ENCODE assay signal across 28 cellular contexts in the genomic region with DNA sequence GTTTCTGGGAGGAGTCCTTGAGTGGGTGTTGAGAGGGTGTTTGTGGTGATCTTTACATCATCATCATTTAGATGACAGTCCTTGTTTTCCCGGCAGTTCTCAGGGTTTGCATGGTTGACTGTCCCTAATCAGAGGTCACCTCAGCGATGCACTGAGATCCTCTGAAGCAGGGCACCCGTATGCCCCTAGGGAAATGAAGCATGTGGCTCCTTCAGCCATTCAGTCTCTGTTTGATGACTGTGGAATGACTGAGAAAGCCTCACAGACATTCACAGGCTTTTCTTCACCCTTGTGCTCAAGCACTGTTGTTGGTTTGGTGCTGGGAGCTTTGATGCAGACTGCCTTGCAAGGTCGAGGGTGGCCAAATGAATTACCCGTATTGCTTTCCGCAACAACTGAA.
DNase-seq lines count a peak whose midpoint lies in the region; ATAC-seq and TF ChIP-seq lines count a peak whose summit lies in the region.
"Had no signal": no experiment of that assay in that cellular context is flagged by ENCODE, and none has a peak within 500 bp of the region (broad histone marks: within the 10 kb centered on the region; RNA-seq: fewer than 3 reads in every experiment).

No MANE protein-coding gene starts in this region.

- DNase-seq in GM23338 (ENCODE audit: low spot score) (no peak), epithelial cell of proximal tubule (ENCODE audit: low read depth) (peak; percentile 60), renal cortical epithelial cell (ENCODE audit: low read depth) (peak; percentile 45), posterior cingulate gyrus (no peak)
- DNase-seq in stimulated activated CD4-positive, alpha-beta T cell treated with anti-CD3 and anti-CD28 coated beads, Interleukin-12 subunit alpha, Interleukin-12 subunit beta, amount 100 ng/mL, for 4 hours = no peak
- DNase-seq in activated naive CD8-positive, alpha-beta T cell treated with anti-CD3 and anti-CD28 coated beads, Interleukin-2, amount 50 U/mL, for 24 hours = no peak
- DNase-seq: activated CD8-positive, alpha-beta T cell treated with anti-CD3 and anti-CD28 coated beads, Interleukin-2, amount 10 ng/mL, durations not matched to agents 7 days and 5 days; activated naive CD4-positive, alpha-beta T cell treated with anti-CD3 and anti-CD28 coated beads, Interleukin-2, amount 10 ng/mL, durations not matched to agents 7 days and 5 days; body of pancreas; CD4-positive, alpha-beta T cell; DMS79 treated with DMSO at 0.1 percent for 48 hours; GM23248; immature natural killer cell; KBM-7; midbrain; naive thymus-derived CD4-positive, alpha-beta T cell; NCI-H1105; NCI-H187; NCI-H526 treated with DMSO at 0.1 percent for 48 hours; PC-9; right cardiac atrium; SHP77 treated with DMSO at 0.1 percent for 48 hours; stimulated activated CD4-positive, alpha-beta T cell treated with anti-CD3 and anti-CD28 coated beads, Interleukin-4, amount 100 ng/mL, for 1 hour; stomach had no signal

- H3K4me1 Mint-ChIP-seq in GM23338 = peaks cover 12% of the 10 kb centered on the region
- H3K4me1 Mint-ChIP-seq in activated naive CD8-positive, alpha-beta T cell treated with anti-CD3 and anti-CD28 coated beads, Interleukin-2, amount 50 U/mL, for 24 hours = no peaks in the 10 kb centered on the region
- H3K4me1 Mint-ChIP-seq: activated naive CD4-positive, alpha-beta T cell treated with anti-CD3 and anti-CD28 coated beads, Interleukin-2, amount 10 ng/mL, durations not matched to agents 7 days and 5 days; immature natural killer cell; naive thymus-derived CD4-positive, alpha-beta T cell had no signal

- H3K4me2 ChIP-seq in GM23338 = no peak overlapping the region
- H3K4me2 ChIP-seq: PC-9 had no signal

- intact Hi-C loops in posterior cingulate gyrus (cut with DNase I) = no loop called here

- no peaks in the 10 kb centered on the region for H3K79me2 ChIP-seq in GM23338 (replicated peaks; ENCODE audit: insufficient read depth)

- H3K27ac Mint-ChIP-seq in GM23338 = no peak overlapping the region
- no peak overlapping the region for H3K27ac Mint-ChIP-seq in activated naive CD8-positive, alpha-beta T cell treated with anti-CD3 and anti-CD28 coated beads, Interleukin-2, amount 50 U/mL, for 24 hours
- H3K27ac Mint-ChIP-seq: activated CD8-positive, alpha-beta T cell treated with anti-CD3 and anti-CD28 coated beads, Interleukin-2, amount 10 ng/mL, durations not matched to agents 7 days and 5 days; activated naive CD4-positive, alpha-beta T cell treated with anti-CD3 and anti-CD28 coated beads, Interleukin-2, amount 10 ng/mL, durations not matched to agents 7 days and 5 days; CD4-positive, alpha-beta T cell; immature natural killer cell; naive thymus-derived CD4-positive, alpha-beta T cell had no signal

- H3K36me3 Mint-ChIP-seq in GM23338 (ENCODE audit: low read depth) = peaks cover 2% of the 10 kb centered on the region; the same call in 1 of the 3 replicates
- no peaks in the 10 kb centered on the region for H3K36me3 Mint-ChIP-seq in activated naive CD8-positive, alpha-beta T cell treated with anti-CD3 and anti-CD28 coated beads, Interleukin-2, amount 50 U/mL, for 24 hours (ENCODE audit: low read depth)
- H3K36me3 Mint-ChIP-seq: activated naive CD4-positive, alpha-beta T cell treated with anti-CD3 and anti-CD28 coated beads, Interleukin-2, amount 10 ng/mL, durations not matched to agents 7 days and 5 days; immature natural killer cell; naive thymus-derived CD4-positive, alpha-beta T cell had no signal

- H3K27ac ChIP-seq in GM23338 (ENCODE audit: low read depth) (no peak overlapping the region), mesodermal cell (ENCODE audit: low read depth, low read length, severe bottlenecking) (peak overlapping the region; percentile 46)
- H3K27ac ChIP-seq: body of pancreas, GM23248, PC-9, stomach, vagina had no signal

- ATAC-seq in GM23338 (no peak), GM19395 (IDR thresholded peaks at IDR 0.05; ENCODE audit: unreplicated experiment) (no peak)
- ATAC-seq in activated naive CD8-positive, alpha-beta T cell treated with anti-CD3 and anti-CD28 coated beads, Interleukin-2, amount 50 U/mL, for 24 hours = no peak
- ATAC-seq: activated CD8-positive, alpha-beta T cell treated with anti-CD3 and anti-CD28 coated beads, Interleukin-2, amount 10 ng/mL, durations not matched to agents 7 days and 5 days; body of pancreas; left lobe of liver; naive thymus-derived CD4-positive, alpha-beta T cell had no signal

- TF ChIP-seq CTCF in GM23338 (conservative IDR thresholded peaks at IDR 0.05; ENCODE audit: low read depth in 2 of 2) (no peak), epithelial cell of proximal tubule (conservative IDR thresholded peaks at IDR 0.05; ENCODE audit: low read depth, low read length) (no peak)

- no peaks in the 10 kb centered on the region for H3K9me3 ChIP-seq in mesodermal cell (ENCODE audit: control insufficient read depth, low read length)
- H3K9me3 ChIP-seq: body of pancreas, stomach, vagina had no signal

- peaks cover 6% of the 10 kb centered on the region; the same call in 2 of the 3 replicates for H3K9me3 Mint-ChIP-seq in GM23338
- no peaks in the 10 kb centered on the region for H3K9me3 Mint-ChIP-seq in activated naive CD8-positive, alpha-beta T cell treated with anti-CD3 and anti-CD28 coated beads, Interleukin-2, amount 50 U/mL, for 24 hours
- H3K9me3 Mint-ChIP-seq: activated naive CD4-positive, alpha-beta T cell treated with anti-CD3 and anti-CD28 coated beads, Interleukin-2, amount 10 ng/mL, durations not matched to agents 7 days and 5 days; CD4-positive, alpha-beta T cell had no signal

- no peaks in the 10 kb centered on the region for H3K27me3 ChIP-seq in GM23338 (ENCODE audit: insufficient read depth)
- H3K27me3 ChIP-seq: body of pancreas, stomach, vagina had no signal

- H4K20me1 ChIP-seq in GM23338 (replicated peaks; ENCODE audit: insufficient read depth) = no peaks in the 10 kb centered on the region

- H3K4me1 ChIP-seq in GM23338 (ENCODE audit: insufficient read depth) = no peaks in the 10 kb centered on the region
- peaks cover 5% of the 10 kb centered on the region for H3K4me1 ChIP-seq in mesodermal cell (ENCODE audit: control insufficient read depth, insufficient read depth, low read length, poor library complexity, severe bottlenecking)
- H3K4me1 ChIP-seq: body of pancreas, stomach, vagina had no signal

- H3K4me3 ChIP-seq in GM23338 (no peak overlapping the region), epithelial cell of proximal tubule (ENCODE audit: low read depth, low read length) (no peak overlapping the region), mesodermal cell (ENCODE audit: extremely low read depth, insufficient read depth, low read length, poor library complexity, severe bottlenecking) (no peak overlapping the region)
- H3K4me3 ChIP-seq: body of pancreas, GM23248, PC-9, stomach, vagina had no signal

- 81 to 92% methylated on average over 5 to 6 of the region's 6 CpGs for WGBS in mesodermal cell (ENCODE audit: insufficient coverage in 2 of 2), 2 experiments

- peaks cover 8% of the 10 kb centered on the region for H3K9me2 ChIP-seq in GM23338 (ENCODE audit: insufficient read depth)

- H3F3A ChIP-seq in GM23338 (replicated peaks; ENCODE audit: low read depth) = no peaks in the 10 kb centered on the region

- H3K4me3 Mint-ChIP-seq in GM23338 = no peak overlapping the region
- no peak overlapping the region for H3K4me3 Mint-ChIP-seq in activated naive CD8-positive, alpha-beta T cell treated with anti-CD3 and anti-CD28 coated beads, Interleukin-2, amount 50 U/mL, for 24 hours
- H3K4me3 Mint-ChIP-seq: activated CD8-positive, alpha-beta T cell treated with anti-CD3 and anti-CD28 coated beads, Interleukin-2, amount 10 ng/mL, durations not matched to agents 7 days and 5 days; activated naive CD4-positive, alpha-beta T cell treated with anti-CD3 and anti-CD28 coated beads, Interleukin-2, amount 10 ng/mL, durations not matched to agents 7 days and 5 days; CD4-positive, alpha-beta T cell; immature natural killer cell; naive thymus-derived CD4-positive, alpha-beta T cell had no signal

- H3K36me3 ChIP-seq in GM23338 (ENCODE audit: insufficient read depth) (no peaks in the 10 kb centered on the region; the same call in 1 of the 2 replicates), mesodermal cell (ENCODE audit: control insufficient read depth, insufficient read depth, low read length) (no peaks in the 10 kb centered on the region)
- H3K36me3 ChIP-seq: stomach, vagina had no signal

- H2AFZ ChIP-seq in GM23338 = peak overlapping the region; percentile 4; the same call in 1 of the 2 replicates
- H2AFZ ChIP-seq: GM23248, PC-9 had no signal

- no peaks in the 10 kb centered on the region for H3K27me3 Mint-ChIP-seq in GM23338 (ENCODE audit: insufficient read depth, low read depth, poor library complexity)
- no peaks in the 10 kb centered on the region for H3K27me3 Mint-ChIP-seq in activated naive CD8-positive, alpha-beta T cell treated with anti-CD3 and anti-CD28 coated beads, Interleukin-2, amount 50 U/mL, for 24 hours
- H3K27me3 Mint-ChIP-seq: activated naive CD4-positive, alpha-beta T cell treated with anti-CD3 and anti-CD28 coated beads, Interleukin-2, amount 10 ng/mL, durations not matched to agents 7 days and 5 days; CD4-positive, alpha-beta T cell had no signal

TF ChIP-seq in GM23338, 12 proteins besides CTCF, POLR2A, EP300 and RAD21:
- TF ChIP-seq EZH2 (IDR thresholded peaks at IDR 0.05; ENCODE audit: low read depth, unreplicated experiment) = no peak
- no peak for TF ChIP-seq ZNF331 (CRISPR knock-in tag; IDR thresholded peaks at IDR 0.05; ENCODE audit: low read depth)
- TF ChIP-seq STAT1 (IDR thresholded peaks at IDR 0.05; ENCODE audit: unreplicated experiment) = no peak
- TF ChIP-seq, protein P1, sequence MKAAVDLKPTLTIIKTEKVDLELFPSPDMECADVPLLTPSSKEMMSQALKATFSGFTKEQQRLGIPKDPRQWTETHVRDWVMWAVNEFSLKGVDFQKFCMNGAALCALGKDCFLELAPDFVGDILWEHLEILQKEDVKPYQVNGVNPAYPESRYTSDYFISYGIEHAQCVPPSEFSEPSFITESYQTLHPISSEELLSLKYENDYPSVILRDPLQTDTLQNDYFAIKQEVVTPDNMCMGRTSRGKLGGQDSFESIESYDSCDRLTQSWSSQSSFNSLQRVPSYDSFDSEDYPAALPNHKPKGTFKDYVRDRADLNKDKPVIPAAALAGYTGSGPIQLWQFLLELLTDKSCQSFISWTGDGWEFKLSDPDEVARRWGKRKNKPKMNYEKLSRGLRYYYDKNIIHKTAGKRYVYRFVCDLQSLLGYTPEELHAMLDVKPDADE (IDR thresholded peaks at IDR 0.05) = no peak
- no peak for TF ChIP-seq ZNF114 (CRISPR knock-in tag; IDR thresholded peaks at IDR 0.05)
TF ChIP-seq in GM23338: peak in this region for 0.

Comparison
In these comparisons a context has a peak if more than half of its experiments do, and no peak if none do; other contexts are left out.
1. DNase-seq: peak in epithelial cell of proximal tubule (single experiment) and renal cortical epithelial cell (single experiment); none in GM23338 (single experiment), posterior cingulate gyrus (0 of 10), stimulated activated CD4-positive, alpha-beta T cell treated with anti-CD3 and anti-CD28 coated beads, Interleukin-12 subunit alpha, Interleukin-12 subunit beta, amount 100 ng/mL, for 4 hours (single experiment) and activated naive CD8-positive, alpha-beta T cell treated with anti-CD3 and anti-CD28 coated beads, Interleukin-2, amount 50 U/mL, for 24 hours (single experiment).